8 cellular contexts compared by ENCODE assay signal in genomic region chr1:151472852-151473731, GRCh38. TPM values are rescaled to one million over a fixed set of nuclear protein-coding genes. Genes with fewer than 3 reads are reported as not detected.
DNase-seq lines count a peak whose midpoint lies in the region; ATAC-seq, FAIRE-seq and TF ChIP-seq lines count a peak whose summit lies in the region.

No MANE protein-coding gene starts in this region.

- in situ Hi-C loops in Caki2 (cut with HindIII; ENCODE audit: low pct_unique_long_range_greater_than_20kb, low sequenced_read_pairs), result no loop called here

- H3K27ac Mint-ChIP-seq in nephron progenitor cell, result no peak overlapping the region

- peak; percentile 21 for DNase-seq in Caki2 (ENCODE audit: low read depth)
- peak; percentile 70 for DNase-seq in NCI-H146 (lab: John Stamatoyannopoulos, UW)
- peak; percentile 65 for DNase-seq in activated effector memory CD4-positive, alpha-beta T cell treated with anti-CD3 and anti-CD28 coated beads, Interleukin-2, amount 50 U/mL, for 16 hours
- peak; percentile 54 for DNase-seq in globus pallidus (ENCODE audit: low spot score)
- DNase-seq in nephron progenitor cell, result peak; percentile 30
- peak; percentile 52 for DNase-seq in urothelium cell line (ENCODE audit: low spot score)

- H3K4me3 Mint-ChIP-seq in nephron progenitor cell, result peak overlapping the region; percentile 70

- peaks cover 6% of the 10 kb centered on the region for H3K4me1 Mint-ChIP-seq in nephron progenitor cell

- ATAC-seq in GM18517 (IDR thresholded peaks at IDR 0.05; ENCODE audit: unreplicated experiment) (no peak), GM18511 (IDR thresholded peaks at IDR 0.05; ENCODE audit: unreplicated experiment) (no peak)

- FAIRE-seq in urothelium cell line (lab: Jason Lieb, UNC), result no peak

- H3K9me3 Mint-ChIP-seq in nephron progenitor cell, result no peaks in the 10 kb centered on the region

- TF ChIP-seq CTCF in nephron progenitor cell (IDR thresholded peaks at IDR 0.05), result no peak

- H3K36me3 Mint-ChIP-seq in nephron progenitor cell (ENCODE audit: low read depth), result no peaks in the 10 kb centered on the region

- H3K27me3 Mint-ChIP-seq in nephron progenitor cell (ENCODE audit: low read depth, poor library complexity), result peaks cover 45% of the 10 kb centered on the region

RNA-seq across cellular contexts. Expression of gene POGZ, which starts 13.8 kb away (rescaled TPM):
- total RNA-seq in Caki2 (2014; rRNA removed; shearing (Covaris generic); ENCODE audit: low replicate concordance), result 4.5 and 7.9 TPM in 2 replicates

RNA-seq across cellular contexts. Expression of gene CGN, which starts 38.1 kb away (rescaled TPM):
- 0.03 and 0.61 TPM in 2 replicates for total RNA-seq in Caki2 (2014; rRNA removed; shearing (Covaris generic); ENCODE audit: low replicate concordance)
